Comparison of ENCODE assay signal across 8 cellular contexts in the genomic region with DNA sequence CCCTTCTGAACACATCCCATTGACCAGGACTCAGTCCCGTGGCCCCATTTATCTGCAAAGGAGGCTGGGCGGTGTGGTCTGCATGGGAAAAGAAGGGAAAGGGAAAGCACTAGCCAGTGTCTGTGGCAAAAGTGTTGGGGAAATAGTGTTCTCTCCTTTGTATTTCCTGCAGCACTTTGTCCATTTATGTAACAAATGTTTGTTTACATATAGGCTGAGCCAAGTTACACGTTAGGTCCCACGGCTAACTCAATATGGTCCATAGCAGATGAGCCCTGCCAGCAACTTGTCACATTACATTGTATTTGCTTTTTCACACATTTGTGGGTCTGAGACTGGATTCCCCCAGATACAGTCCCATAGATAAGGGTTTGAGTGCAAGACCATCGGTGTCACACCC.
"Had no signal": no experiment of that assay in that cellular context is flagged by ENCODE, and none has a peak within 500 bp of the region (broad histone marks: within the 10 kb centered on the region; RNA-seq: fewer than 3 reads in every experiment).

No MANE protein-coding gene starts in this region.

- FAIRE-seq: G401.6, GM12878, GM12891, GM12892, GM18507, GM19239 had no signal

- ATAC-seq: GM12878 had no signal

- DNase-seq: GDM1, GF-D8 had no signal

- H3K4me3 ChIP-seq: GM12878 had no signal
